In the genomic region with DNA sequence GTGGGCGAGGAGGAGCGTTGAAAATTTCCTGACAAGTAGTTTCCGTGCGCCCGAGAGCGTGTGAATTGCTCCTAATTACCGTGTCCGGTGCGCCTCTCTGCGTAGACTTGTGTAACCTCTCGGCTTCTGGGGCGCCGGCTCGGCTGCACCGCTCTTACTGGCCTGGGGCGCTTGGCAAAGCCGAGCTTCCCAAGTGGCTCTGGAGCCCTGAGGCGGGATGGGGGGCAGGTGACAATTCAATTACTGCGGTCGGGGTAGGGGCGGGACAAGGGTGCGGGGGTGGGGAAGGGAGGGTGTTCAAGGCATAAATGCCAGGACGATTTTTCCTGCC, we compare ENCODE assay signal across 8 cellular contexts. TPM values are rescaled to one million over a fixed set of nuclear protein-coding genes. Genes with fewer than 3 reads are reported as not detected.
A peak's percentile ranks its signal among the peaks of the same experiment; 100 is the strongest.
DNase-seq lines count a peak whose midpoint lies in the region; ATAC-seq and TF ChIP-seq lines count a peak whose summit lies in the region.

No MANE protein-coding gene starts in this region.

- no peak for TF ChIP-seq CTCF in AG10803 (conservative IDR thresholded peaks at IDR 0.05; ENCODE audit: low read length)

- peak overlapping the region; percentile 82 for H3K4me3 Mint-ChIP-seq in activated T-cell treated with anti-CD3 and anti-CD28 coated beads, Interleukin-2, amount 50 U/mL, for 4 hours
- H3K4me3 Mint-ChIP-seq in memory B cell: peak overlapping the region; percentile 43

- no peaks in the 10 kb centered on the region for H3K9me3 Mint-ChIP-seq in activated T-cell treated with anti-CD3 and anti-CD28 coated beads, Interleukin-2, amount 50 U/mL, for 4 hours
- no peaks in the 10 kb centered on the region for H3K9me3 Mint-ChIP-seq in memory B cell

- peaks cover 80% of the 10 kb centered on the region for H3K27me3 Mint-ChIP-seq in activated T-cell treated with anti-CD3 and anti-CD28 coated beads, Interleukin-2, amount 50 U/mL, for 4 hours (ENCODE audit: low read depth)
- H3K27me3 Mint-ChIP-seq in memory B cell: peaks cover 52% of the 10 kb centered on the region

- peak overlapping the region; percentile 47; the same call in 1 of the 2 replicates for H3K4me3 ChIP-seq in AG10803 (ENCODE audit: low read length)

- DNase-seq in AG10803 (ENCODE audit: low read depth): no peak
- no peak for DNase-seq in activated T-cell treated with anti-CD3 and anti-CD28 coated beads, Interleukin-2, amount 50 U/mL, for 4 hours
- no peak for DNase-seq in memory B cell (ENCODE audit: low spot score in 2 of 2)
- no peak for DNase-seq in SIG-M5 treated with dmso at 0.1 percent for 504 hours (lab: John Stamatoyannopoulos, UW; ENCODE audit: unreplicated experiment)
- no peak for DNase-seq in NCI-H1048 (lab: John Stamatoyannopoulos, UW)
- DNase-seq in caudate nucleus (lab: John Stamatoyannopoulos, UW): no peak

- H3K4me1 Mint-ChIP-seq in activated T-cell treated with anti-CD3 and anti-CD28 coated beads, Interleukin-2, amount 50 U/mL, for 4 hours (ENCODE audit: low read depth): peaks cover 55% of the 10 kb centered on the region
- peaks cover 23% of the 10 kb centered on the region for H3K4me1 Mint-ChIP-seq in memory B cell

- no peak overlapping the region for H3K27ac Mint-ChIP-seq in memory B cell

- peaks cover 2% of the 10 kb centered on the region for H3K36me3 Mint-ChIP-seq in activated T-cell treated with anti-CD3 and anti-CD28 coated beads, Interleukin-2, amount 50 U/mL, for 4 hours (ENCODE audit: insufficient read depth)
- H3K36me3 Mint-ChIP-seq in memory B cell: peaks cover 8% of the 10 kb centered on the region

- ATAC-seq in GM18498 (IDR thresholded peaks at IDR 0.05; ENCODE audit: unreplicated experiment): peak; percentile 33
- peak in 1 of 2 donors; percentile 36 for ATAC-seq in activated T-cell treated with anti-CD3 and anti-CD28 coated beads, Interleukin-2, amount 50 U/mL, for 4 hours
- no peak for ATAC-seq in memory B cell (ENCODE audit: low read depth)
- no peak for ATAC-seq in HG02623 (IDR thresholded peaks at IDR 0.05; ENCODE audit: unreplicated experiment)

- H3K27ac ChIP-seq in caudate nucleus (ENCODE audit: low read depth, low read length): no peak overlapping the region

RNA-seq across cellular contexts. Expression of a gene that starts 0.4 kb away (rescaled TPM):
- not detected for total RNA-seq in activated T-cell treated with anti-CD3 and anti-CD28 coated beads, Interleukin-2, amount 50 U/mL, for 4 hours
